ENCODE assay signal across 16 cellular contexts in the genomic region with DNA sequence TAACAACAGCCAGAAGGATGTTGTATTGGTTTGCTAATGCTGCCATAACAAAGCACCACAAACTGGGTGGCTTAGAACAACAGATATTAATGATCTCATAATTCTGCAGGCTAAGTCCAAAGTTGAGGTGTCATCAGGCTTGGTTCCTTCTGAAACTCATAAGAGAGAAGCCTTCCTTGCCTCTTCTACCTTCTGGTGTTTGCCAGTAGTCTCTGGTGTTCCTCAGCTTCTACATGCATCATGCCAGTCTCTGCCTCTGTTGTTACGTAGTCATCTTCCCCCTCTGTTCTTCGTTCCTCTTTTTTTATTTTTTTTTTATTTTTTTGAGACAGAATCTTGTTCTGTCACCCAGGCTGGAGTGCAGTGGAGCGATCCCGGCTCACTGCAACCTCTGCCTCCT.
"Had no signal": no experiment of that assay in that cellular context is flagged by ENCODE, and none has a peak within 500 bp of the region (broad histone marks: within the 10 kb centered on the region; RNA-seq: fewer than 3 reads in every experiment).

No MANE protein-coding gene starts in this region.

- H3K4me3 ChIP-seq: adrenal gland, hepatocyte, left ventricle myocardium inferior, stomach, thoracic aorta had no signal

- H3K4me3 Mint-ChIP-seq: activated CD4-positive, alpha-beta T cell treated with anti-CD3 and anti-CD28 coated beads, Interleukin-2, amount 10 ng/mL, durations not matched to agents 7 days and 5 days; activated naive CD4-positive, alpha-beta T cell treated with anti-CD3 and anti-CD28 coated beads, Interleukin-2, amount 10 ng/mL, durations not matched to agents 7 days and 5 days; WTC11 had no signal

- FAIRE-seq: kidney had no signal

- H3K27me3 Mint-ChIP-seq: activated CD4-positive, alpha-beta T cell treated with anti-CD3 and anti-CD28 coated beads, Interleukin-2, amount 10 ng/mL, durations not matched to agents 7 days and 5 days; activated naive CD4-positive, alpha-beta T cell treated with anti-CD3 and anti-CD28 coated beads, Interleukin-2, amount 10 ng/mL, durations not matched to agents 7 days and 5 days had no signal

- H3K4me1 Mint-ChIP-seq: activated naive CD4-positive, alpha-beta T cell treated with anti-CD3 and anti-CD28 coated beads, Interleukin-2, amount 10 ng/mL, durations not matched to agents 7 days and 5 days had no signal

- H3K4me1 ChIP-seq: adrenal gland, left ventricle myocardium inferior, stomach had no signal

- DNase-seq: activated CD4-positive, alpha-beta T cell treated with anti-CD3 and anti-CD28 coated beads, Interleukin-2, amount 10 ng/mL, durations not matched to agents 7 days and 5 days; activated CD8-positive, alpha-beta memory T cell treated with anti-CD3 and anti-CD28 coated beads for 24 hours; activated naive CD4-positive, alpha-beta T cell treated with anti-CD3 and anti-CD28 coated beads, Interleukin-2, amount 10 ng/mL, durations not matched to agents 7 days and 5 days; adrenal gland; central memory CD4-positive, alpha-beta T cell; cortex of kidney; effector memory CD4-positive, alpha-beta T cell; kidney; left ventricle myocardium inferior; stimulated activated CD4-positive, alpha-beta T cell treated with anti-CD3 and anti-CD28 coated beads, Interleukin-4, amount 100 ng/mL, for 1 hour; stimulated activated CD8-positive, alpha-beta memory T cell treated with anti-CD3 and anti-CD28 coated beads, Interleukin-4, amount 100 ng/mL, for 48 hours; stomach had no signal

- H3K36me3 ChIP-seq: adrenal gland, left ventricle myocardium inferior, stomach, thoracic aorta had no signal

- H3K4me2 ChIP-seq: hepatocyte had no signal

- H2AFZ ChIP-seq: hepatocyte had no signal

- H3K27me3 ChIP-seq: adrenal gland, hepatocyte, stomach had no signal

- H3K27ac ChIP-seq: adrenal gland, epithelial cell of prostate, hepatocyte, left ventricle myocardium inferior, stomach, thoracic aorta had no signal

- ATAC-seq: WTC11 had no signal

- H3K79me2 ChIP-seq: hepatocyte had no signal

- H3K36me3 Mint-ChIP-seq: activated naive CD4-positive, alpha-beta T cell treated with anti-CD3 and anti-CD28 coated beads, Interleukin-2, amount 10 ng/mL, durations not matched to agents 7 days and 5 days had no signal

- H3K9me3 Mint-ChIP-seq: activated CD4-positive, alpha-beta T cell treated with anti-CD3 and anti-CD28 coated beads, Interleukin-2, amount 10 ng/mL, durations not matched to agents 7 days and 5 days; activated naive CD4-positive, alpha-beta T cell treated with anti-CD3 and anti-CD28 coated beads, Interleukin-2, amount 10 ng/mL, durations not matched to agents 7 days and 5 days had no signal

- H3K27ac Mint-ChIP-seq: activated CD4-positive, alpha-beta T cell treated with anti-CD3 and anti-CD28 coated beads, Interleukin-2, amount 10 ng/mL, durations not matched to agents 7 days and 5 days; activated naive CD4-positive, alpha-beta T cell treated with anti-CD3 and anti-CD28 coated beads, Interleukin-2, amount 10 ng/mL, durations not matched to agents 7 days and 5 days had no signal
